Comparison of ENCODE assay signal across 15 cellular contexts in genomic region chr11:70307176-70307575, GRCh38. TPM values are rescaled to one million over a fixed set of nuclear protein-coding genes. Genes with fewer than 3 reads are reported as not detected.
DNase-seq lines count a peak whose midpoint lies in the region; ATAC-seq, FAIRE-seq and TF ChIP-seq lines count a peak whose summit lies in the region.
"Had no signal": no experiment of that assay in that cellular context is flagged by ENCODE, and none has a peak within 500 bp of the region (broad histone marks: within the 10 kb centered on the region; RNA-seq: fewer than 3 reads in every experiment).

No MANE protein-coding gene starts in this region.

- H3K36me3 ChIP-seq in right lobe of liver (no peaks in the 10 kb centered on the region), HepG2 (replicated peaks in 1 of 2; ENCODE audit: control insufficient read depth in 1 of 2, insufficient read depth in 2 of 2, low read length in 2 of 2) (peaks cover 3 to 5% of the 10 kb centered on the region in 2 experiments; a peak in 4 of 5 replicates), K562 (ENCODE audit: control insufficient read depth, insufficient read depth, low read length) (peaks cover 49% of the 10 kb centered on the region)

- H3K79me2 ChIP-seq in HepG2 (ENCODE audit: insufficient read depth, low read length) (peaks cover 9% of the 10 kb centered on the region), K562 (ENCODE audit: control insufficient read depth, insufficient read depth, low read length) (peaks cover 26% of the 10 kb centered on the region)

- peak overlapping the region in 1 of 3 donors; percentile 9 for H3K27ac ChIP-seq in right lobe of liver
- H3K27ac ChIP-seq in HepG2 (ENCODE audit: extremely low read length, insufficient read depth, low read length), result no peak overlapping the region
- no peak overlapping the region for H3K27ac ChIP-seq in K562 (ENCODE audit: extremely low read depth, low read depth, low read length)
- H3K27ac ChIP-seq: HL-60, SJCRH30, tibial nerve had no signal

- H3K9me3 ChIP-seq in right lobe of liver, result no peaks in the 10 kb centered on the region
- H3K9me3 ChIP-seq in HepG2 (ENCODE audit: low read length), result no peaks in the 10 kb centered on the region
- no peaks in the 10 kb centered on the region for H3K9me3 ChIP-seq in K562 (replicated peaks; ENCODE audit: control insufficient read depth, insufficient read depth, low read depth, low read length)
- H3K9me3 ChIP-seq: SJCRH30, tibial nerve had no signal

- TF ChIP-seq POLR2A in right lobe of liver (IDR thresholded peaks at IDR 0.05), result no peak
- TF ChIP-seq POLR2A in HepG2 (IDR thresholded peaks at IDR 0.05; ENCODE audit: insufficient read depth in 1 of 2, low read depth in 2 of 2, low read length in 2 of 2), result no peak
- no peak for TF ChIP-seq POLR2A in K562 (conservative IDR thresholded peaks at IDR 0.05)

- BruUV-seq in HepG2 (replicated peaks; lab: Mats Ljungman, UMichigan) (no TSS peak), K562 (replicated peaks; lab: Mats Ljungman, UMichigan) (no TSS peak)

- H2AFZ ChIP-seq in HepG2 (ENCODE audit: low read length) (no peak overlapping the region), K562 (ENCODE audit: low read depth, low read length) (no peak overlapping the region)

- TF ChIP-seq CTCF in right lobe of liver (IDR thresholded peaks at IDR 0.05) (no peak), HepG2 (CRISPR knock-in tag; IDR thresholded peaks at IDR 0.05) (no peak), K562 (IDR thresholded peaks at IDR 0.05 in 2 of 3, conservative IDR thresholded peaks at IDR 0.05 in 1 of 3; ENCODE audit: insufficient read depth in 2 of 3, low read depth in 1 of 3, low read length in 3 of 3) (no peak)

- H3K27me3 ChIP-seq in right lobe of liver, result no peaks in the 10 kb centered on the region
- no peaks in the 10 kb centered on the region for H3K27me3 ChIP-seq in HepG2 (ENCODE audit: control insufficient read depth in 1 of 2, insufficient read depth in 2 of 2, low read length in 2 of 2)
- H3K27me3 ChIP-seq in K562 (ENCODE audit: control insufficient read depth in 2 of 2, insufficient read depth in 2 of 2, low read length in 2 of 2), result no peaks in the 10 kb centered on the region
- H3K27me3 ChIP-seq: SJCRH30, tibial nerve had no signal

- DNase-seq in right lobe of liver (no peak), HepG2 (ENCODE audit: low spot score) (no peak), K562 (ENCODE audit: extremely low read depth in 1 of 4, low spot score in 3 of 4) (no peak), iris pigment epithelial cell (ENCODE audit: low read depth) (peak; percentile 48), DMS53 (lab: John Stamatoyannopoulos, UW) (no peak), mucosa of gallbladder (ENCODE audit: low spot score) (no peak)
- DNase-seq: activated CD4-positive, alpha-beta T cell treated with anti-CD3 and anti-CD28 coated beads, Interleukin-2, amount 50 U/mL, for 4 hours; activated T-cell treated with anti-CD3 and anti-CD28 coated beads, Interleukin-2, amount 50 U/mL, for 48 hours; NCI-H1436; nucleus accumbens; SJCRH30 had no signal

- CTCF ChIA-PET in HepG2 (lab: Yijun Ruan, JAX; ENCODE audit: low intra/inter-chr PET ratio, low total read pairs), result no interaction called here
- CTCF ChIA-PET in K562 (lab: Yijun Ruan, JAX; ENCODE audit: low intra/inter-chr PET ratio), result no interaction called here

- POLR2A ChIA-PET in HepG2 (lab: Yijun Ruan, JAX) (no interaction called here), K562 (lab: Yijun Ruan, JAX) (no interaction called here)

- peaks cover 7% of the 10 kb centered on the region for H4K20me1 ChIP-seq in HepG2 (ENCODE audit: insufficient read depth, low read length)
- H4K20me1 ChIP-seq in K562 (replicated peaks; ENCODE audit: control insufficient read depth, insufficient read depth, low read length), result no peaks in the 10 kb centered on the region

- H3K4me3 ChIP-seq in right lobe of liver, result no peak overlapping the region
- no peak overlapping the region for H3K4me3 ChIP-seq in HepG2 (replicated peaks in 1 of 3; ENCODE audit: insufficient read depth in 1 of 3, low read depth in 2 of 3, low read length in 3 of 3)
- no peak overlapping the region for H3K4me3 ChIP-seq in K562
- H3K4me3 ChIP-seq: SJCRH30, tibial nerve had no signal

- TF ChIP-seq RAD21 in HepG2 (CRISPR knock-in tag; IDR thresholded peaks at IDR 0.05) (no peak), K562 (CRISPR knock-in tag; conservative IDR thresholded peaks at IDR 0.05 in 1 of 2, IDR thresholded peaks at IDR 0.05 in 1 of 2) (no peak)

- TF ChIP-seq EP300 in HepG2 (IDR thresholded peaks at IDR 0.05; ENCODE audit: low read depth in 2 of 2, low read length in 2 of 2) (no peak), HepG2 (CRISPR knock-in tag; IDR thresholded peaks at IDR 0.05; ENCODE audit: borderline replicate concordance) (no peak), K562 (IDR thresholded peaks at IDR 0.05; ENCODE audit: low read length) (no peak)

- ATAC-seq in right lobe of liver (peak in 3 of 4 donors; percentile 14 to 37 (median 18)), HepG2 (no peak), K562 (no peak), GM18870 (IDR thresholded peaks at IDR 0.05; ENCODE audit: unreplicated experiment) (no peak), HG02588 (IDR thresholded peaks at IDR 0.05; ENCODE audit: unreplicated experiment) (no peak)

- no peak overlapping the region for H3K9ac ChIP-seq in HepG2 (ENCODE audit: insufficient read depth, low read depth, low read length)
- no peak overlapping the region for H3K9ac ChIP-seq in K562 (ENCODE audit: insufficient read depth in 1 of 2, low read depth in 2 of 2, low read length in 2 of 2)

- WGBS in right lobe of liver (ENCODE audit: insufficient coverage, low coverage, low lambda C conversion rate, missing lambda C conversion rate), result 68% methylated on average over 3 of the region's 3 CpGs
- 93% methylated on average over 3 of the region's 3 CpGs for WGBS in HepG2 (ENCODE audit: low lambda C conversion rate)
- 65% methylated on average over 3 of the region's 3 CpGs for WGBS in K562 (ENCODE audit: insufficient coverage, low coverage, missing lambda C conversion rate)

- no peak overlapping the region for H3K4me2 ChIP-seq in HepG2 (ENCODE audit: low read depth, low read length)
- no peak overlapping the region for H3K4me2 ChIP-seq in K562 (ENCODE audit: insufficient read depth, low read length)

- intact Hi-C loops in right lobe of liver (cut with DNase I) (no loop called here), HepG2 (cut with micrococcal nuclease; ENCODE audit: unreplicated experiment) (no loop called here), K562 (cut with micrococcal nuclease) (no loop called here)

- no peaks in the 10 kb centered on the region for H3K9me1 ChIP-seq in K562 (ENCODE audit: control insufficient read depth, insufficient read depth, low read length)

- FAIRE-seq in HepG2 (lab: Jason Lieb, UNC) (no peak), K562 (lab: Jason Lieb, UNC) (peak; percentile 65)

- in situ Hi-C loops in HepG2 (cut with HindIII; ENCODE audit: extremely low pct_ligation_motif_present, low pct_unique_long_range_greater_than_20kb), result no loop called here
- in situ Hi-C loops in K562 (cut with MboI), result no loop called here

- H3K4me1 ChIP-seq in right lobe of liver (no peaks in the 10 kb centered on the region), HepG2 (ENCODE audit: insufficient read depth, low read length) (peaks cover 40% of the 10 kb centered on the region), K562 (replicated peaks in 1 of 2; ENCODE audit: control insufficient read depth in 2 of 2, insufficient read depth in 2 of 2, low read length in 2 of 2) (peaks cover 8 to 12% of the 10 kb centered on the region in 2 experiments)
- H3K4me1 ChIP-seq: SJCRH30 had no signal

RNA-seq across cellular contexts. Expression of gene PPFIA1, which starts 36.7 kb away (rescaled TPM):
- 10 to 100 TPM; 21.1 to 27.0 (median 22.7) TPM for total RNA-seq in right lobe of liver
- total RNA-seq in HepG2 (2016; rRNA removed; fragmentation: Illumina TruSeq; extraction: Trizol), result 27.3 and 29.9 TPM in 2 replicates
- 68.7 and 75.4 TPM in 2 replicates for total RNA-seq in HepG2 (2016; cell fraction: cytosol; rRNA removed; fragmentation: Illumina TruSeq; extraction: Trizol; ENCODE audit: low read depth)
- total RNA-seq in HepG2 (2016; cell fraction: insoluble cytoplasmic fraction; rRNA removed; fragmentation: Illumina TruSeq; extraction: Trizol), result 26.9 and 30.3 TPM in 2 replicates
- 22.7 and 22.8 TPM in 2 replicates for total RNA-seq in HepG2 (2016; cell fraction: membrane; rRNA removed; fragmentation: Illumina TruSeq; extraction: Trizol)
- total RNA-seq in HepG2 (2016; cell fraction: nucleus; rRNA removed; fragmentation: Illumina TruSeq; extraction: Trizol), result 29.3 and 30.4 TPM in 2 replicates
- 45.2 and 48.0 TPM in 2 replicates for polyA plus RNA-seq in HepG2 (2011; rRNA removed)
- polyA plus RNA-seq in HepG2 (2011; cell fraction: cytosol; rRNA removed), result 32.6 and 45.4 TPM in 2 replicates
- polyA plus RNA-seq in HepG2 (2011; cell fraction: nucleus; rRNA removed), result 60.5 and 68.2 TPM in 2 replicates
- polyA plus RNA-seq in HepG2 (2012), result 18.1 and 18.8 TPM in 2 replicates
- polyA plus RNA-seq in HepG2 (2016; cell fraction: cytosol; fragmentation: Illumina TruSeq; extraction: Trizol; ENCODE audit: low read depth), result 1.4 and 2.3 TPM in 2 replicates
- polyA plus RNA-seq in HepG2 (2016; cell fraction: insoluble cytoplasmic fraction; fragmentation: Illumina TruSeq; extraction: Trizol; ENCODE audit: low read depth), result 18.5 and 22.6 TPM in 2 replicates
- 5.3 and 7.1 TPM in 2 replicates for polyA plus RNA-seq in HepG2 (2016; cell fraction: membrane; fragmentation: Illumina TruSeq; extraction: Trizol; ENCODE audit: low read depth)
- 38.7 and 39.4 TPM in 2 replicates for polyA plus RNA-seq in HepG2 (2016; cell fraction: nucleus; fragmentation: Illumina TruSeq; extraction: Trizol; ENCODE audit: insufficient read depth, low read depth)
- 94.3 and 206 TPM in 2 replicates for polyA minus RNA-seq in HepG2 (2011; rRNA and poly(A)+ RNA removed; ENCODE audit: low replicate concordance)
- polyA minus RNA-seq in HepG2 (2011; cell fraction: cytosol; rRNA and poly(A)+ RNA removed), result 31.2 and 40.4 TPM in 2 replicates
- 59.9 and 69.0 TPM in 2 replicates for polyA minus RNA-seq in HepG2 (2011; cell fraction: nucleus; rRNA and poly(A)+ RNA removed)
- 221 and 294 TPM in 2 replicates for total RNA-seq in K562 (2011; cell fraction: chromatin; rRNA removed; ENCODE audit: low replicate concordance)
- 104 and 111 TPM in 2 replicates for total RNA-seq in K562 (2011; cell fraction: nucleolus; rRNA removed)
- 162 and 166 TPM in 2 replicates for total RNA-seq in K562 (2011; cell fraction: nucleoplasm; rRNA removed)
- total RNA-seq in K562 (2014; rRNA removed), result 24.9 and 26.0 TPM in 2 replicates
- total RNA-seq in K562 (2014; rRNA removed; fragmentation: Illumina TruSeq; extraction: Trizol), result 28.5 and 31.6 TPM in 2 replicates
- 28.9 and 30.3 TPM in 2 replicates for total RNA-seq in K562 (2015; rRNA removed; fragmentation: Illumina TruSeq; extraction: Trizol)
- 33.1 and 38.4 TPM in 2 replicates for total RNA-seq in K562 (2021)
- polyA plus RNA-seq in K562 (2011; rRNA removed), result 41.5 and 48.0 TPM in 2 replicates
- 42.0 and 45.8 TPM in 2 replicates for polyA plus RNA-seq in K562 (2011; cell fraction: cytosol; rRNA removed)
- 107 and 119 TPM in 2 replicates for polyA plus RNA-seq in K562 (2011; cell fraction: nucleus; rRNA removed)
- polyA plus RNA-seq in K562 (2012), result 26.5 and 28.1 TPM in 2 replicates
- 36.2 and 39.5 TPM in 2 replicates for polyA plus RNA-seq in K562 (2014; fragmentation: Illumina TruSeq; extraction: Trizol)
- 10 to 100 TPM in 1 of 2 experiments, 1 to 10 TPM in 1; 9.9 to 13.3 TPM for polyA plus RNA-seq in K562 (2014; fragmentation: Nextera tagmentation; extraction: Ambion mirVana)
- 27.4 and 31.0 TPM in 2 replicates for polyA plus RNA-seq in K562 (2014; rRNA removed)
- polyA minus RNA-seq in K562 (2011; rRNA and poly(A)+ RNA removed), result 76.5 and 78.4 TPM in 2 replicates
- 27.9 and 43.6 TPM in 2 replicates for polyA minus RNA-seq in K562 (2011; cell fraction: cytosol; rRNA and poly(A)+ RNA removed)
- polyA minus RNA-seq in K562 (2011; cell fraction: nucleus; rRNA and poly(A)+ RNA removed), result 46.0 and 70.8 TPM in 2 replicates
- 48.1 TPM for total RNA-seq in mucosa of gallbladder

Comparison
In these comparisons a context has a peak if more than half of its experiments do, and no peak if none do; other contexts are left out.
1. ATAC-seq: peak in right lobe of liver (3 of 4); none in HepG2 (single experiment), K562 (single experiment), GM18870 (single experiment) and HG02588 (single experiment).